In the genomic region with DNA sequence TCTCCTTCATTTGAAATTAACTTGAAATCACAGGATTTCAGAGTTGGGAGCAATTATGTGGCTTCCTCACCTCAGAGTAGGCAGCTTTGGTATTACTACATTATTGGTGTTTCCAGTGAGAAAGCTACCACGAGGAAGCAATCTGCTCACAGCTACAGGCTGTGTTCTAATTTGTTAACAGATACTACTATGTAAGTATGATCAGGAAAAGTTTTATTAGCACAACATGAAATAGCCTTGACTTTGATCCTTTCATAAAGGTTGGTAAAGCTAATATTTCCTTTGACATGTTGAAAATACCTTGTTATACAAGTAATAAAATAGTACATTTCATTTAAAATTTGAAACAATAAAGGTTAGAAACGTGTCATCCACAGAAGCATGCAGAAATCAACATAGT, we compare ENCODE assay signal across 22 cellular contexts.
"Had no signal": no experiment of that assay in that cellular context is flagged by ENCODE, and none has a peak within 500 bp of the region (broad histone marks: within the 10 kb centered on the region; RNA-seq: fewer than 3 reads in every experiment).

No MANE protein-coding gene starts in this region.

- H3K27ac Mint-ChIP-seq: activated CD4-positive, alpha-beta T cell treated with anti-CD3 and anti-CD28 coated beads, Interleukin-2, amount 10 ng/mL, durations not matched to agents 24 days and 14 days; activated CD8-positive, alpha-beta T cell treated with anti-CD3 and anti-CD28 coated beads for 36 hours; mesothelial cell of epicardium; progenitor cell of endocrine pancreas had no signal

- H3K36me3 ChIP-seq: brain microvascular endothelial cell, colonic mucosa, lower lobe of right lung, right atrium auricular region, stomach, vagina had no signal

- H3K4me1 ChIP-seq: colonic mucosa had no signal

- H3K27me3 ChIP-seq: brain microvascular endothelial cell, colonic mucosa, right atrium auricular region, stomach, vagina had no signal

- FAIRE-seq: islet of Langerhans had no signal

- H3K27ac ChIP-seq: brain microvascular endothelial cell, colonic mucosa, lower lobe of right lung, right atrium auricular region, stomach, vagina had no signal

- H3K4me3 Mint-ChIP-seq: activated CD4-positive, alpha-beta T cell treated with anti-CD3 and anti-CD28 coated beads, Interleukin-2, amount 10 ng/mL, durations not matched to agents 24 days and 14 days; activated CD8-positive, alpha-beta T cell treated with anti-CD3 and anti-CD28 coated beads for 36 hours; mesothelial cell of epicardium had no signal

- H3K9me3 Mint-ChIP-seq: activated CD4-positive, alpha-beta T cell treated with anti-CD3 and anti-CD28 coated beads, Interleukin-2, amount 10 ng/mL, durations not matched to agents 24 days and 14 days; activated CD8-positive, alpha-beta T cell treated with anti-CD3 and anti-CD28 coated beads for 36 hours; mesothelial cell of epicardium had no signal

- H3K36me3 Mint-ChIP-seq: mesothelial cell of epicardium had no signal

- H3K4me3 ChIP-seq: colonic mucosa, lower lobe of right lung, right atrium auricular region, stomach, vagina had no signal

- ATAC-seq: activated CD8-positive, alpha-beta T cell treated with anti-CD3 and anti-CD28 coated beads for 36 hours; left cardiac atrium; lower lobe of right lung had no signal

- H3K27me3 Mint-ChIP-seq: activated CD4-positive, alpha-beta T cell treated with anti-CD3 and anti-CD28 coated beads, Interleukin-2, amount 10 ng/mL, durations not matched to agents 24 days and 14 days; activated CD8-positive, alpha-beta T cell treated with anti-CD3 and anti-CD28 coated beads for 36 hours; progenitor cell of endocrine pancreas had no signal

- DNase-seq: activated CD4-positive, alpha-beta T cell treated with anti-CD3 and anti-CD28 coated beads, Interleukin-2, amount 10 ng/mL, durations not matched to agents 24 days and 14 days; activated CD8-positive, alpha-beta T cell treated with anti-CD3 and anti-CD28 coated beads for 36 hours; activated naive CD4-positive, alpha-beta T cell treated with anti-CD3 and anti-CD28 coated beads, Interleukin-2, amount 50 U/mL, for 16 hours; activated T-cell treated with anti-CD3 and anti-CD28 coated beads, Interleukin-2, amount 50 U/mL, for 1 hour; aorta; brain microvascular endothelial cell; central memory CD4-positive, alpha-beta T cell; colonic mucosa; foreskin melanocyte; glutamatergic neuron; hippocampal formation; left cardiac atrium; lower lobe of right lung; stimulated activated CD4-positive, alpha-beta T cell treated with anti-CD3 and anti-CD28 coated beads, Interleukin-2, amount 100 ng/mL, for 48 hours; stomach; T1000; trophoblast cell had no signal

- H3K9me3 ChIP-seq: colonic mucosa, lower lobe of right lung, right atrium auricular region, stomach, vagina had no signal
